Comparison of ENCODE assay signal across 22 cellular contexts in genomic region chr7:158492372-158492771, GRCh38.
"Had no signal": no experiment of that assay in that cellular context is flagged by ENCODE, and none has a peak within 500 bp of the region (broad histone marks: within the 10 kb centered on the region; RNA-seq: fewer than 3 reads in every experiment).

No MANE protein-coding gene starts in this region.

- H3K27ac Mint-ChIP-seq: activated CD8-positive, alpha-beta T cell treated with anti-CD3 and anti-CD28 coated beads for 36 hours; activated naive CD4-positive, alpha-beta T cell treated with anti-CD3 and anti-CD28 coated beads, Interleukin-2, amount 50 U/mL, for 24 hours; IgD-negative memory B cell; T-helper 1 cell treated with Interleukin-12 subunit alpha and Interleukin-12 subunit beta and Interleukin-4 antibody, amounts not matched to agents 30 μg/mL and 1 μg/mL, for 36 hours had no signal

- H3K4me1 Mint-ChIP-seq: activated naive CD4-positive, alpha-beta T cell treated with anti-CD3 and anti-CD28 coated beads, Interleukin-2, amount 50 U/mL, for 24 hours; IgD-negative memory B cell had no signal

- H3K36me3 Mint-ChIP-seq: activated naive CD4-positive, alpha-beta T cell treated with anti-CD3 and anti-CD28 coated beads, Interleukin-2, amount 50 U/mL, for 24 hours; IgD-negative memory B cell had no signal

- H3K4me3 Mint-ChIP-seq: activated CD8-positive, alpha-beta T cell treated with anti-CD3 and anti-CD28 coated beads for 36 hours; activated naive CD4-positive, alpha-beta T cell treated with anti-CD3 and anti-CD28 coated beads, Interleukin-2, amount 50 U/mL, for 24 hours; central memory CD8-positive, alpha-beta T cell; IgD-negative memory B cell; T-helper 1 cell treated with Interleukin-12 subunit alpha and Interleukin-12 subunit beta and Interleukin-4 antibody, amounts not matched to agents 30 μg/mL and 1 μg/mL, for 36 hours had no signal

- H3K27me3 Mint-ChIP-seq: central memory CD8-positive, alpha-beta T cell; IgD-negative memory B cell had no signal

- ATAC-seq: activated CD4-positive, CD25-positive, alpha-beta regulatory T cell treated with anti-CD3 and anti-CD28 coated beads, Interleukin-2, amount 50 U/mL, for 24 hours; activated CD8-positive, alpha-beta T cell treated with anti-CD3 and anti-CD28 coated beads for 36 hours had no signal

- DNase-seq: activated CD4-positive, alpha-beta T cell treated with anti-CD3 and anti-CD28 coated beads for 4 hours; activated CD8-positive, alpha-beta memory T cell treated with anti-CD3 and anti-CD28 coated beads, Interleukin-2, amount 50 U/mL, for 48 hours; activated CD8-positive, alpha-beta T cell treated with anti-CD3 and anti-CD28 coated beads for 36 hours; activated effector memory CD4-positive, alpha-beta T cell treated with Interleukin-2 at 50 U/mL for 16 hours; activated naive CD4-positive, alpha-beta T cell; activated T-cell treated with anti-CD3 and anti-CD28 coated beads, Interleukin-2, amount 50 U/mL, for 1 hour; aorta; KG1; NCI-H1048; NCI-H146; NCI-H187 treated with DMSO at 0.1 percent for 48 hours; NCI-H2081 treated with DMSO at 0.1 percent for 48 hours; NCI-H2171 treated with DMSO at 0.1 percent for 48 hours; NCI-H226; NCI-H510A; SIG-M5 had no signal

- H3K9me3 Mint-ChIP-seq: activated CD8-positive, alpha-beta T cell treated with anti-CD3 and anti-CD28 coated beads for 36 hours; activated naive CD4-positive, alpha-beta T cell treated with anti-CD3 and anti-CD28 coated beads, Interleukin-2, amount 50 U/mL, for 24 hours; central memory CD8-positive, alpha-beta T cell; T-helper 1 cell treated with Interleukin-12 subunit alpha and Interleukin-12 subunit beta and Interleukin-4 antibody, amounts not matched to agents 30 μg/mL and 1 μg/mL, for 36 hours had no signal

- FAIRE-seq: bronchial epithelial cell had no signal
